1 cellular context compared by ENCODE assay signal in genomic region chr7:100570954-100571828, GRCh38.
TF ChIP-seq lines count a peak whose summit lies in the region.

No MANE protein-coding gene starts in this region.

TF ChIP-seq in SK-N-SH, 30 proteins besides CTCF, POLR2A, EP300 and RAD21 (continued from another document):
- TF ChIP-seq, protein P1, sequence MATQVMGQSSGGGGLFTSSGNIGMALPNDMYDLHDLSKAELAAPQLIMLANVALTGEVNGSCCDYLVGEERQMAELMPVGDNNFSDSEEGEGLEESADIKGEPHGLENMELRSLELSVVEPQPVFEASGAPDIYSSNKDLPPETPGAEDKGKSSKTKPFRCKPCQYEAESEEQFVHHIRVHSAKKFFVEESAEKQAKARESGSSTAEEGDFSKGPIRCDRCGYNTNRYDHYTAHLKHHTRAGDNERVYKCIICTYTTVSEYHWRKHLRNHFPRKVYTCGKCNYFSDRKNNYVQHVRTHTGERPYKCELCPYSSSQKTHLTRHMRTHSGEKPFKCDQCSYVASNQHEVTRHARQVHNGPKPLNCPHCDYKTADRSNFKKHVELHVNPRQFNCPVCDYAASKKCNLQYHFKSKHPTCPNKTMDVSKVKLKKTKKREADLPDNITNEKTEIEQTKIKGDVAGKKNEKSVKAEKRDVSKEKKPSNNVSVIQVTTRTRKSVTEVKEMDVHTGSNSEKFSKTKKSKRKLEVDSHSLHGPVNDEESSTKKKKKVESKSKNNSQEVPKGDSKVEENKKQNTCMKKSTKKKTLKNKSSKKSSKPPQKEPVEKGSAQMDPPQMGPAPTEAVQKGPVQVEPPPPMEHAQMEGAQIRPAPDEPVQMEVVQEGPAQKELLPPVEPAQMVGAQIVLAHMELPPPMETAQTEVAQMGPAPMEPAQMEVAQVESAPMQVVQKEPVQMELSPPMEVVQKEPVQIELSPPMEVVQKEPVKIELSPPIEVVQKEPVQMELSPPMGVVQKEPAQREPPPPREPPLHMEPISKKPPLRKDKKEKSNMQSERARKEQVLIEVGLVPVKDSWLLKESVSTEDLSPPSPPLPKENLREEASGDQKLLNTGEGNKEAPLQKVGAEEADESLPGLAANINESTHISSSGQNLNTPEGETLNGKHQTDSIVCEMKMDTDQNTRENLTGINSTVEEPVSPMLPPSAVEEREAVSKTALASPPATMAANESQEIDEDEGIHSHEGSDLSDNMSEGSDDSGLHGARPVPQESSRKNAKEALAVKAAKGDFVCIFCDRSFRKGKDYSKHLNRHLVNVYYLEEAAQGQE (IDR thresholded peaks at IDR 0.05; ENCODE audit: low read depth, low read length): no peak
- TF ChIP-seq FOXM1 (IDR thresholded peaks at IDR 0.05; ENCODE audit: low read depth) (no peak), RFX5 (IDR thresholded peaks at IDR 0.05; ENCODE audit: low read length) (no peak), FOXJ3 (CRISPR knock-in tag; IDR thresholded peaks at IDR 0.05) (no peak), SMC3 (IDR thresholded peaks at IDR 0.05; ENCODE audit: low read depth, low read length) (no peak), USF1 (IDR thresholded peaks at IDR 0.05; ENCODE audit: borderline replicate concordance, low read depth) (no peak), EZH2phosphoT487 (IDR thresholded peaks at IDR 0.05; ENCODE audit: borderline replicate concordance, low read depth) (no peak), FOSL2 (IDR thresholded peaks at IDR 0.05; ENCODE audit: borderline replicate concordance, low read depth) (no peak), TEAD4 (IDR thresholded peaks at IDR 0.05; ENCODE audit: borderline replicate concordance, insufficient read depth) (no peak), MXI1 (IDR thresholded peaks at IDR 0.05; ENCODE audit: low read depth, low read length) (no peak)
- TF ChIP-seq, protein P2, sequence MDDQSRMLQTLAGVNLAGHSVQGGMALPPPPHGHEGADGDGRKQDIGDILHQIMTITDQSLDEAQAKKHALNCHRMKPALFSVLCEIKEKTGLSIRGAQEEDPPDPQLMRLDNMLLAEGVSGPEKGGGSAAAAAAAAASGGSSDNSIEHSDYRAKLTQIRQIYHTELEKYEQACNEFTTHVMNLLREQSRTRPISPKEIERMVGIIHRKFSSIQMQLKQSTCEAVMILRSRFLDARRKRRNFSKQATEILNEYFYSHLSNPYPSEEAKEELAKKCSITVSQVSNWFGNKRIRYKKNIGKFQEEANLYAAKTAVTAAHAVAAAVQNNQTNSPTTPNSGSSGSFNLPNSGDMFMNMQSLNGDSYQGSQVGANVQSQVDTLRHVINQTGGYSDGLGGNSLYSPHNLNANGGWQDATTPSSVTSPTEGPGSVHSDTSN (IDR thresholded peaks at IDR 0.05): no peak
